ENCODE assay signal across 18 cellular contexts in the genomic region with DNA sequence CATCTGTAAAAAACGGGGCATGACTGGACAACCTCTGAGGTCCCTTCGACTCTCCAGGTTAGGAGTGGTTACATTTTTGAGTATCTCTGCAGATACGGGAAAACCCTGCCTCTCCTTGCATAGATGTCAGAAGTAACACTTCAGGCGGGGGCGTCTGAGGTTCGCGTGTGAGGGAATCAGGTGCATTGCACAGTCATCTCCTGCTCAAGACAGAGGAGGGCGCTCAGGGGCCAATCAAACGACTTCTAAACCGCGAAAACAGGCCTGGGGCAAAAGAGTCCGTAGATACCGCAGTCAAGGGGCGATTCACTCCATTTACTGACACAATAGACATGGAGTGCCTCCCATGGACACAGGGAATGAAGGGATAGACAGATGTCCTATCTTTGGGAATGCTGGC. TPM values are rescaled to one million over a fixed set of nuclear protein-coding genes. Genes with fewer than 3 reads are reported as not detected.
DNase-seq lines count a peak whose midpoint lies in the region; ATAC-seq, FAIRE-seq and TF ChIP-seq lines count a peak whose summit lies in the region.
"Had no signal": no experiment of that assay in that cellular context is flagged by ENCODE, and none has a peak within 500 bp of the region (broad histone marks: within the 10 kb centered on the region; RNA-seq: fewer than 3 reads in every experiment).

No MANE protein-coding gene starts in this region.

- H3K27me3 ChIP-seq in bronchial epithelial cell (ENCODE audit: control insufficient read depth, insufficient read depth, low read length) (no peaks in the 10 kb centered on the region), neural progenitor cell (no peaks in the 10 kb centered on the region)
- H3K27me3 ChIP-seq: thyroid gland had no signal

- ATAC-seq in HG03432 (IDR thresholded peaks at IDR 0.05; ENCODE audit: unreplicated experiment) (peak; percentile 55), GM18505 (IDR thresholded peaks at IDR 0.05; ENCODE audit: unreplicated experiment) (no peak)
- ATAC-seq: esophagus mucosa, natural killer cell had no signal

- H3F3A ChIP-seq in neural progenitor cell (ENCODE audit: low read depth), result peaks cover 6% of the 10 kb centered on the region

- H3K27ac ChIP-seq in neural progenitor cell, result no peak overlapping the region
- H3K27ac ChIP-seq: KMS-11, thyroid gland had no signal

- peaks cover 1% of the 10 kb centered on the region for H3K36me3 Mint-ChIP-seq in neural progenitor cell
- H3K36me3 Mint-ChIP-seq: natural killer cell had no signal

- H4K20me1 ChIP-seq in neural progenitor cell (ENCODE audit: low read depth), result no peaks in the 10 kb centered on the region

- TF ChIP-seq CTCF in bronchial epithelial cell (IDR thresholded peaks at IDR 0.05; ENCODE audit: insufficient read depth, low read length, severe bottlenecking), result no peak
- peak; percentile 57 for TF ChIP-seq CTCF in neural progenitor cell (IDR thresholded peaks at IDR 0.05)

- H3K4me1 Mint-ChIP-seq in neural progenitor cell, result no peaks in the 10 kb centered on the region
- H3K4me1 Mint-ChIP-seq: activated CD4-positive, alpha-beta T cell treated with anti-CD3 and anti-CD28 coated beads, Interleukin-2, amount 10 ng/mL, durations not matched to agents 7 days and 5 days; natural killer cell had no signal

- DNase-seq in NCI-H146 (lab: John Stamatoyannopoulos, UW) (peak; percentile 8), NCI-H146 treated with DMSO at 0.1 percent for 48 hours (lab: John Stamatoyannopoulos, UW; ENCODE audit: unreplicated experiment) (no peak), bronchial epithelial cell (ENCODE audit: low read depth) (peak; percentile 6), neural progenitor cell (ENCODE audit: low spot score) (peak; percentile 72), cerebellar cortex (ENCODE audit: low spot score) (no peak), retina (no peak)
- DNase-seq: activated CD4-positive, alpha-beta T cell treated with anti-CD3 and anti-CD28 coated beads, Interleukin-2, amount 10 ng/mL, durations not matched to agents 7 days and 5 days; activated naive CD4-positive, alpha-beta T cell treated with anti-CD3 and anti-CD28 coated beads, Interleukin-2, amount 50 U/mL, for 16 hours; cerebellar nuclear complex; natural killer cell; NCI-H2029 treated with DMSO at 0.1 percent for 48 hours; thyroid gland had no signal

- H3K4me3 Mint-ChIP-seq in neural progenitor cell, result no peak overlapping the region
- H3K4me3 Mint-ChIP-seq: activated CD4-positive, alpha-beta T cell treated with anti-CD3 and anti-CD28 coated beads, Interleukin-2, amount 10 ng/mL, durations not matched to agents 7 days and 5 days; natural killer cell had no signal

- peaks cover 12% of the 10 kb centered on the region for H3K4me1 ChIP-seq in neural progenitor cell
- H3K4me1 ChIP-seq: thyroid gland had no signal

- no peaks in the 10 kb centered on the region for H3K36me3 ChIP-seq in bronchial epithelial cell (ENCODE audit: control insufficient read depth, insufficient read depth, low read length)
- no peaks in the 10 kb centered on the region for H3K36me3 ChIP-seq in neural progenitor cell
- H3K36me3 ChIP-seq: thyroid gland had no signal

- TF ChIP-seq POLR2A in GM18505 (IDR thresholded peaks at IDR 0.05; ENCODE audit: borderline replicate concordance, extremely low read depth, insufficient read depth, insufficient read length), result no peak

- H3K4me2 ChIP-seq in neural progenitor cell, result no peak overlapping the region
- H3K4me2 ChIP-seq: KMS-11 had no signal

- H2AFZ ChIP-seq in neural progenitor cell (replicated peaks), result peak overlapping the region; percentile 76

- no peak overlapping the region for H3K9ac ChIP-seq in neural progenitor cell
- H3K9ac ChIP-seq: KMS-11 had no signal

- H3K79me2 ChIP-seq in neural progenitor cell (ENCODE audit: low read depth), result no peaks in the 10 kb centered on the region

- H3K27me3 Mint-ChIP-seq in neural progenitor cell (ENCODE audit: insufficient read depth, low read depth), result peaks cover 2% of the 10 kb centered on the region

- H3K27ac Mint-ChIP-seq in neural progenitor cell, result no peak overlapping the region
- H3K27ac Mint-ChIP-seq: activated CD4-positive, alpha-beta T cell treated with anti-CD3 and anti-CD28 coated beads, Interleukin-2, amount 10 ng/mL, durations not matched to agents 7 days and 5 days; natural killer cell had no signal

- no peaks in the 10 kb centered on the region for H3K9me3 ChIP-seq in neural progenitor cell (ENCODE audit: low read depth)
- H3K9me3 ChIP-seq: thyroid gland had no signal

- FAIRE-seq in bronchial epithelial cell (lab: Jason Lieb, UNC), result peak; percentile 73
- FAIRE-seq: A204.1, GM19239 had no signal

- H3K4me3 ChIP-seq in bronchial epithelial cell (ENCODE audit: low read depth, low read length) (no peak overlapping the region), neural progenitor cell (no peak overlapping the region)
- H3K4me3 ChIP-seq: thyroid gland had no signal

- H3K9me3 Mint-ChIP-seq in neural progenitor cell, result peaks cover 4% of the 10 kb centered on the region
- H3K9me3 Mint-ChIP-seq: activated CD4-positive, alpha-beta T cell treated with anti-CD3 and anti-CD28 coated beads, Interleukin-2, amount 10 ng/mL, durations not matched to agents 7 days and 5 days; natural killer cell had no signal

RNA-seq across cellular contexts. Expression of a gene that starts 31.7 kb away (rescaled TPM):
- total RNA-seq in bronchial epithelial cell (0.51 TPM in 1 of 2 replicates, not detected in the other), neural progenitor cell (ENCODE audit: low replicate concordance) (1.1 and 2.6 TPM in 2 replicates)
- total RNA-seq: activated CD4-positive, alpha-beta T cell treated with anti-CD3 and anti-CD28 coated beads, Interleukin-2, amount 10 ng/mL, durations not matched to agents 7 days and 5 days; natural killer cell had no signal

Comparison
In these comparisons a context has a peak if more than half of its experiments do, and no peak if none do; other contexts are left out.
1. DNase-seq: peak in NCI-H146 (single experiment), bronchial epithelial cell (single experiment) and neural progenitor cell (single experiment); none in NCI-H146 treated with DMSO at 0.1 percent for 48 hours (single experiment), cerebellar cortex (single experiment) and retina (single experiment).